ENCODE assay signal across 24 cellular contexts in genomic region chr7:149734514-149735075, GRCh38. TPM values are rescaled to one million over a fixed set of nuclear protein-coding genes. Genes with fewer than 3 reads are reported as not detected.
A peak's percentile ranks its signal among the peaks of the same experiment; 100 is the strongest.
DNase-seq lines count a peak whose midpoint lies in the region; ATAC-seq and TF ChIP-seq lines count a peak whose summit lies in the region.
"Had no signal": no experiment of that assay in that cellular context is flagged by ENCODE, and none has a peak within 500 bp of the region (broad histone marks: within the 10 kb centered on the region; RNA-seq: fewer than 3 reads in every experiment).

No MANE protein-coding gene starts in this region.

- H3K27ac ChIP-seq in BLaER1 (0 out of 2 replicates have a peak overlapping the region, but pooled peaks have one; percentile 18), GM23338 (ENCODE audit: low read depth) (no peak overlapping the region), osteoblast (ENCODE audit: low read depth, low read length) (no peak overlapping the region)
- H3K27ac ChIP-seq: SJSA1 had no signal

- no peaks in the 10 kb centered on the region for H3K9me3 Mint-ChIP-seq in GM23338
- no peaks in the 10 kb centered on the region for H3K9me3 Mint-ChIP-seq in activated B cell treated with CpG ODN at 0.5 μM for 24 hours
- H3K9me3 Mint-ChIP-seq: activated CD4-positive, alpha-beta memory T cell treated with anti-CD3 and anti-CD28 coated beads for 36 hours; central memory CD8-positive, alpha-beta T cell; H9; naive B cell; T-helper 1 cell treated with Interleukin-12 subunit alpha and Interleukin-12 subunit beta and Interleukin-4 antibody, amounts not matched to agents 30 μg/mL and 1 μg/mL, for 36 hours had no signal

- H3K4me3 ChIP-seq in BLaER1: no peak overlapping the region
- no peak overlapping the region for H3K4me3 ChIP-seq in GM23338
- H3K4me3 ChIP-seq in osteoblast (ENCODE audit: insufficient read depth, low read length): no peak overlapping the region
- H3K4me3 ChIP-seq: SJSA1 had no signal

- peaks cover 7% of the 10 kb centered on the region; the same call in 2 of the 3 replicates for H3K36me3 Mint-ChIP-seq in GM23338 (ENCODE audit: low read depth)
- H3K36me3 Mint-ChIP-seq in activated B cell treated with CpG ODN at 0.5 μM for 24 hours (ENCODE audit: low read depth): peaks cover 23% of the 10 kb centered on the region

- DNase-seq in GM23338 (ENCODE audit: low spot score): no peak
- no peak for DNase-seq in activated B cell treated with CpG ODN at 0.5 μM for 24 hours
- DNase-seq in osteoblast (ENCODE audit: insufficient read length, low spot score, missing footprints): peak; percentile 38
- DNase-seq in ureter (ENCODE audit: low spot score): no peak
- DNase-seq in inferior parietal cortex (ENCODE audit: extremely low spot score): no peak
- DNase-seq: activated CD4-positive, alpha-beta memory T cell treated with anti-CD3 and anti-CD28 coated beads for 36 hours; activated naive CD4-positive, alpha-beta T cell treated with anti-CD3 and anti-CD28 coated beads, Interleukin-2, amount 50 U/mL, for 16 hours; anterior cingulate cortex; CD4-positive, alpha-beta memory T cell; erythroblast; hypothalamus; mesendoderm; MV-4-11; naive B cell; NCI-H2029 treated with DMSO at 0.1 percent for 48 hours; NCI-H748 treated with DMSO at 0.1 percent for 48 hours; occipital lobe; stimulated activated CD4-positive, alpha-beta T cell treated with anti-CD3 and anti-CD28 coated beads, Interleukin-15, amount 100 ng/mL, for 24 hours had no signal

- CTCF ChIA-PET in activated B cell treated with CpG ODN at 0.5 μM for 24 hours (lab: Charles Lee): no interaction called here

- H3K9me2 ChIP-seq in GM23338 (ENCODE audit: insufficient read depth): no peaks in the 10 kb centered on the region; the same call in 1 of the 2 replicates

- H3K4me1 Mint-ChIP-seq in GM23338 (no peaks in the 10 kb centered on the region), activated B cell treated with CpG ODN at 0.5 μM for 24 hours (peaks cover 15% of the 10 kb centered on the region)
- H3K4me1 Mint-ChIP-seq: central memory CD8-positive, alpha-beta T cell had no signal

- H2AFZ ChIP-seq in GM23338 (no peak overlapping the region), osteoblast (ENCODE audit: low read length) (no peak overlapping the region)

- TF ChIP-seq CTCF in GM23338 (conservative IDR thresholded peaks at IDR 0.05; ENCODE audit: low read depth in 2 of 2) (0 out of 4 replicates have a peak, but pooled peaks of 1 of the 2 experiments have one; percentile 10), activated B cell treated with CpG ODN at 0.5 μM for 24 hours (IDR thresholded peaks at IDR 0.05) (no peak), osteoblast (IDR thresholded peaks at IDR 0.05; ENCODE audit: extremely low read depth, low read depth, low read length) (no peak)

- H3K4me2 ChIP-seq in BLaER1 (peak overlapping the region; percentile 65), GM23338 (no peak overlapping the region), osteoblast (ENCODE audit: insufficient read depth, low read length) (no peak overlapping the region)

- no peaks in the 10 kb centered on the region for H3K79me2 ChIP-seq in GM23338 (replicated peaks; ENCODE audit: insufficient read depth)
- H3K79me2 ChIP-seq in osteoblast (ENCODE audit: insufficient read depth, low read length): no peaks in the 10 kb centered on the region

- H3K4me3 Mint-ChIP-seq in GM23338 (no peak overlapping the region), activated B cell treated with CpG ODN at 0.5 μM for 24 hours (no peak overlapping the region)
- H3K4me3 Mint-ChIP-seq: activated CD4-positive, alpha-beta memory T cell treated with anti-CD3 and anti-CD28 coated beads for 36 hours; CD4-positive, alpha-beta memory T cell; central memory CD8-positive, alpha-beta T cell; H9; T-helper 1 cell treated with Interleukin-12 subunit alpha and Interleukin-12 subunit beta and Interleukin-4 antibody, amounts not matched to agents 30 μg/mL and 1 μg/mL, for 36 hours had no signal

- H4K20me1 ChIP-seq in BLaER1 (no peaks in the 10 kb centered on the region), GM23338 (replicated peaks; ENCODE audit: insufficient read depth) (no peaks in the 10 kb centered on the region), osteoblast (ENCODE audit: insufficient read depth, low read length) (no peaks in the 10 kb centered on the region)

- peaks cover 37% of the 10 kb centered on the region for H3K4me1 ChIP-seq in BLaER1
- no peaks in the 10 kb centered on the region for H3K4me1 ChIP-seq in GM23338 (ENCODE audit: insufficient read depth)
- no peaks in the 10 kb centered on the region for H3K4me1 ChIP-seq in osteoblast (ENCODE audit: insufficient read depth, low read length)
- H3K4me1 ChIP-seq: SJSA1 had no signal

- ATAC-seq in GM23338 (peak; percentile 26), activated B cell treated with CpG ODN at 0.5 μM for 24 hours (ENCODE audit: low read depth) (peak; percentile 18), GM18519 (IDR thresholded peaks at IDR 0.05; ENCODE audit: low FRiP score, unreplicated experiment) (no peak)

- H3K27me3 ChIP-seq in BLaER1: no peaks in the 10 kb centered on the region
- no peaks in the 10 kb centered on the region for H3K27me3 ChIP-seq in GM23338 (ENCODE audit: insufficient read depth)
- peaks cover 14% of the 10 kb centered on the region for H3K27me3 ChIP-seq in osteoblast (ENCODE audit: insufficient read depth, low read length)

- H3K27me3 Mint-ChIP-seq in GM23338 (ENCODE audit: insufficient read depth, low read depth, poor library complexity) (peaks cover 22% of the 10 kb centered on the region), activated B cell treated with CpG ODN at 0.5 μM for 24 hours (peaks cover 8% of the 10 kb centered on the region)

- H3K36me3 ChIP-seq in BLaER1: peaks cover 57% of the 10 kb centered on the region
- H3K36me3 ChIP-seq in GM23338 (ENCODE audit: insufficient read depth): no peaks in the 10 kb centered on the region; the same call in 1 of the 2 replicates
- peaks cover under 1% of the 10 kb centered on the region for H3K36me3 ChIP-seq in osteoblast (ENCODE audit: insufficient read depth, low read length)
- H3K36me3 ChIP-seq: SJSA1 had no signal

- H3K9ac ChIP-seq in BLaER1: 0 out of 2 replicates have a peak overlapping the region, but pooled peaks have one; percentile 41

- POLR2A ChIA-PET in activated B cell treated with CpG ODN at 0.5 μM for 24 hours (lab: Charles Lee): no interaction called here

- intact Hi-C loops in activated B cell treated with CpG ODN at 0.5 μM for 24 hours (cut with micrococcal nuclease): no loop called here

- H3K27ac Mint-ChIP-seq in GM23338 (no peak overlapping the region), activated B cell treated with CpG ODN at 0.5 μM for 24 hours (no peak overlapping the region)
- H3K27ac Mint-ChIP-seq: activated CD4-positive, alpha-beta memory T cell treated with anti-CD3 and anti-CD28 coated beads for 36 hours; CD4-positive, alpha-beta memory T cell; T-helper 1 cell treated with Interleukin-12 subunit alpha and Interleukin-12 subunit beta and Interleukin-4 antibody, amounts not matched to agents 30 μg/mL and 1 μg/mL, for 36 hours had no signal

- no peaks in the 10 kb centered on the region for H3K9me3 ChIP-seq in BLaER1
- no peaks in the 10 kb centered on the region for H3K9me3 ChIP-seq in osteoblast (ENCODE audit: low read depth, low read length)
- H3K9me3 ChIP-seq: SJSA1 had no signal

- H3F3A ChIP-seq in GM23338 (replicated peaks; ENCODE audit: low read depth): no peaks in the 10 kb centered on the region

TF ChIP-seq in GM23338, 12 proteins besides CTCF, POLR2A, EP300 and RAD21 (continues in another document):
- no peak for TF ChIP-seq POLR2AphosphoS5 (IDR thresholded peaks at IDR 0.05; ENCODE audit: low read depth)
- TF ChIP-seq JUNB (IDR thresholded peaks at IDR 0.05; ENCODE audit: unreplicated experiment): no peak
- no peak for TF ChIP-seq ZNF331 (CRISPR knock-in tag; IDR thresholded peaks at IDR 0.05; ENCODE audit: low read depth)
- no peak for TF ChIP-seq CREB1 (CRISPR knock-in tag; IDR thresholded peaks at IDR 0.05; ENCODE audit: low read depth)
- no peak for TF ChIP-seq STAT1 (IDR thresholded peaks at IDR 0.05; ENCODE audit: unreplicated experiment)
- TF ChIP-seq, protein P1, sequence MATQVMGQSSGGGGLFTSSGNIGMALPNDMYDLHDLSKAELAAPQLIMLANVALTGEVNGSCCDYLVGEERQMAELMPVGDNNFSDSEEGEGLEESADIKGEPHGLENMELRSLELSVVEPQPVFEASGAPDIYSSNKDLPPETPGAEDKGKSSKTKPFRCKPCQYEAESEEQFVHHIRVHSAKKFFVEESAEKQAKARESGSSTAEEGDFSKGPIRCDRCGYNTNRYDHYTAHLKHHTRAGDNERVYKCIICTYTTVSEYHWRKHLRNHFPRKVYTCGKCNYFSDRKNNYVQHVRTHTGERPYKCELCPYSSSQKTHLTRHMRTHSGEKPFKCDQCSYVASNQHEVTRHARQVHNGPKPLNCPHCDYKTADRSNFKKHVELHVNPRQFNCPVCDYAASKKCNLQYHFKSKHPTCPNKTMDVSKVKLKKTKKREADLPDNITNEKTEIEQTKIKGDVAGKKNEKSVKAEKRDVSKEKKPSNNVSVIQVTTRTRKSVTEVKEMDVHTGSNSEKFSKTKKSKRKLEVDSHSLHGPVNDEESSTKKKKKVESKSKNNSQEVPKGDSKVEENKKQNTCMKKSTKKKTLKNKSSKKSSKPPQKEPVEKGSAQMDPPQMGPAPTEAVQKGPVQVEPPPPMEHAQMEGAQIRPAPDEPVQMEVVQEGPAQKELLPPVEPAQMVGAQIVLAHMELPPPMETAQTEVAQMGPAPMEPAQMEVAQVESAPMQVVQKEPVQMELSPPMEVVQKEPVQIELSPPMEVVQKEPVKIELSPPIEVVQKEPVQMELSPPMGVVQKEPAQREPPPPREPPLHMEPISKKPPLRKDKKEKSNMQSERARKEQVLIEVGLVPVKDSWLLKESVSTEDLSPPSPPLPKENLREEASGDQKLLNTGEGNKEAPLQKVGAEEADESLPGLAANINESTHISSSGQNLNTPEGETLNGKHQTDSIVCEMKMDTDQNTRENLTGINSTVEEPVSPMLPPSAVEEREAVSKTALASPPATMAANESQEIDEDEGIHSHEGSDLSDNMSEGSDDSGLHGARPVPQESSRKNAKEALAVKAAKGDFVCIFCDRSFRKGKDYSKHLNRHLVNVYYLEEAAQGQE (IDR thresholded peaks at IDR 0.05; ENCODE audit: unreplicated experiment): no peak
- no peak for TF ChIP-seq EZH2phosphoT487 (IDR thresholded peaks at IDR 0.05; ENCODE audit: unreplicated experiment)
- no peak for TF ChIP-seq NANOG (IDR thresholded peaks at IDR 0.05; ENCODE audit: borderline replicate concordance)

RNA-seq across cellular contexts. Expression of gene ZNF467, which starts 38.8 kb away (rescaled TPM):
- 0.10 and 0.19 TPM in 2 replicates for total RNA-seq in GM23338 (2014; rRNA removed; shearing (Covaris generic))
- 0.30 and 0.40 TPM in 2 replicates for polyA plus RNA-seq in GM23338 (2016; fragmentation: Nextera tagmentation; extraction: Ambion mirVana)
- total RNA-seq in activated B cell treated with CpG ODN at 0.5 μM for 24 hours (0.20 and 0.32 TPM in 2 replicates), osteoblast (not detected in 2 replicates), ureter (9.7 TPM)
- total RNA-seq: SJSA1 had no signal
